Comparison of ENCODE assay signal across 2 cellular contexts in the genomic region with DNA sequence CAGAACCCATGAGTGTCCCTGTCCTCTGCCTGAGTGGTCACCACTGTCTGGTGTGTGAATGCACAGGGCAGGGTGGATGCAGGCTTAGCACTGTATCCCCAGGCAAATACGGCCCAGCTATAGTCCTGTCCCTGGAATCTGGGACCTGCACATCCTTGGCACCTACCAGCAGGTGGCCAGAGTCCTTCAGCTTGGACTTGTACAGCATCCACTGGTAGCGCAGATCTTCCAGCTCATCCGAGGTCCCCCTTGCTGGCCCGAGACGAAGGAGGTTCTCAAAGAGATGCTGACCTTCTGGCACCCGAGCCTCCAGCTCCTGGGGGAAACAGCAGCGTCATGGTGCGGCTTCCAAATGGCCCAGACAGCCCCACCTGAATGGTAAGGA.
TF ChIP-seq lines count a peak whose summit lies in the region.

No MANE protein-coding gene starts in this region.

TF ChIP-seq in H1, 55 proteins besides CTCF, POLR2A, EP300 and RAD21:
- TF ChIP-seq SIRT6 (IDR thresholded peaks at IDR 0.05; ENCODE audit: low read length) (no peak), BACH1 (IDR thresholded peaks at IDR 0.05; ENCODE audit: low read length) (no peak)

TF ChIP-seq in HepG2, 621 proteins besides CTCF, POLR2A, EP300 and RAD21:
- TF ChIP-seq GLI4 (CRISPR knock-in tag; IDR thresholded peaks at IDR 0.05; ENCODE audit: borderline replicate concordance) (no peak), HNF4A (CRISPR knock-in tag; IDR thresholded peaks at IDR 0.05) (no peak), PAF1 (CRISPR knock-in tag; IDR thresholded peaks at IDR 0.05) (no peak), MEIS2 (CRISPR knock-in tag; IDR thresholded peaks at IDR 0.05) (no peak)
- TF ChIP-seq, protein P1, sequence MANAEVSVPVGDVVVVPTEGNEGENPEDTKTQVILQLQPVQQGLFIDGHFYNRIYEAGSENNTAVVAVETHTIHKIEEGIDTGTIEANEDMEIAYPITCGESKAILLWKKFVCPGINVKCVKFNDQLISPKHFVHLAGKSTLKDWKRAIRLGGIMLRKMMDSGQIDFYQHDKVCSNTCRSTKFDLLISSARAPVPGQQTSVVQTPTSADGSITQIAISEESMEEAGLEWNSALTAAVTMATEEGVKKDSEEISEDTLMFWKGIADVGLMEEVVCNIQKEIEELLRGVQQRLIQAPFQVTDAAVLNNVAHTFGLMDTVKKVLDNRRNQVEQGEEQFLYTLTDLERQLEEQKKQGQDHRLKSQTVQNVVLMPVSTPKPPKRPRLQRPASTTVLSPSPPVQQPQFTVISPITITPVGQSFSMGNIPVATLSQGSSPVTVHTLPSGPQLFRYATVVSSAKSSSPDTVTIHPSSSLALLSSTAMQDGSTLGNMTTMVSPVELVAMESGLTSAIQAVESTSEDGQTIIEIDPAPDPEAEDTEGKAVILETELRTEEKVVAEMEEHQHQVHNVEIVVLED (CRISPR knock-in tag; IDR thresholded peaks at IDR 0.05; ENCODE audit: borderline replicate concordance) = no peak
